ENCODE assay signal across 8 cellular contexts in the genomic region with DNA sequence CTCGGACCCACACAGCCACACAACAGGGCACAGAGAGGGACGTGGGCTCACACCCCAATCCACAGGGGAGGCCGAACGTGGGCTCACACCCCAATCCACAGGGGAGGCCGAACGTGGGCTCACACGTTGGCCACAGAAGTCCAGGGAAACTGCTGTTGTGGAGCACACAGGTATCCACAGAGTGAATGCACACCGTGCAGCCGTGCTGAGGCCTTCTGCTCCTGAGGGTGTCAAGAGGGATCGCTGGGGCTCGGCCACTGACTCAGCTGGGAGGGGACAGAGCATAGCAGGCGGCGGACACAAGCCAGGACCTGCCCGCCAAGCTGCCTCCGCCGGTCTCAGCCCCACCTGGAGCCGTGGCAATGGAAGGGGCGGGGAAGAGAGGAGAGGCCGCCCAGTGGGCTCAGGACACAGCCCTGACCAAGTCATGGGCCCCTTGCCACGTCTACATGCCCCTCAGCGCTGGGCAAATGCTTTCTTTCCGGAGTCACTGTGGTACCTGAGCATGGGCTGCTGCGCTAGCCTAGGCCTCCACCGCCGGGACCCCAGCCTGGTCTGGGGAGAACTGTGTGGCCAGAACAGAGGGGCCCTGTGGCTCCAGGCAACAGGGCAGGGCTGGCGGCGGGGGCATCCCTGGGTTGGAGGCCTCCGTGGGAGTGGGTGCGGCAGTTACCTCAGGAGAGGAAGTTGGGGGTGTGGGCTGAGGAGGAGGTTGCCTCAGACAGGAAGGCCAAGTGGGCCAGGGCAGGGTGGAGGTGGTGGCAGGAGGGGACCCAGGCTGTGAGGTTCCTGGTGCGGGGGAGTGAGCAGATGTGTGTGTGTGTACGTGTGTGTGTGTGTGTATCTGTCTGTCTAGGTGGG.
DNase-seq lines count a peak whose midpoint lies in the region; ATAC-seq lines count a peak whose summit lies in the region.

No MANE protein-coding gene starts in this region.

- no peak for ATAC-seq in GM18520 (IDR thresholded peaks at IDR 0.05; ENCODE audit: unreplicated experiment)
- ATAC-seq in GM19328 (IDR thresholded peaks at IDR 0.05; ENCODE audit: unreplicated experiment): no peak

- peak; percentile 36 for DNase-seq in NCI-H1694 treated with DMSO at 0.1 percent for 48 hours (lab: John Stamatoyannopoulos, UW)
- no peak for DNase-seq in NCI-H1694 (lab: John Stamatoyannopoulos, UW)
- DNase-seq in NCI-H526 treated with DMSO at 0.1 percent for 48 hours (lab: John Stamatoyannopoulos, UW): peak; percentile 59
- DNase-seq in activated CD8-positive, alpha-beta memory T cell treated with anti-CD3 and anti-CD28 coated beads for 24 hours: peak; percentile 83
- DNase-seq in germinal center (ENCODE audit: low spot score): peak; percentile 65
- peak; percentile 47 to 77 for DNase-seq in stimulated activated CD4-positive, alpha-beta T cell treated with anti-CD3 and anti-CD28 coated beads, Interleukin-1b, Interleukin-23, amount 100 ng/mL, for 4 hours (ENCODE audit: low read depth in 2 of 2)
